ENCODE assay signal across 9 cellular contexts in genomic region chr13:21124853-21125252, GRCh38. TPM values are rescaled to one million over a fixed set of nuclear protein-coding genes. Genes with fewer than 3 reads are reported as not detected.
DNase-seq lines count a peak whose midpoint lies in the region; ATAC-seq and TF ChIP-seq lines count a peak whose summit lies in the region.
"Had no signal": no experiment of that assay in that cellular context is flagged by ENCODE, and none has a peak within 500 bp of the region (broad histone marks: within the 10 kb centered on the region; RNA-seq: fewer than 3 reads in every experiment).

No MANE protein-coding gene starts in this region.

- no peak for TF ChIP-seq POLR2A in sigmoid colon (IDR thresholded peaks at IDR 0.05)

- TF ChIP-seq EP300 in sigmoid colon (IDR thresholded peaks at IDR 0.05): no peak

- no peak for TF ChIP-seq CTCF in sigmoid colon (IDR thresholded peaks at IDR 0.05)

- 42 to 45% methylated on average over 7 of the region's 7 CpGs for WGBS in sigmoid colon, 2 donors

- no peaks in the 10 kb centered on the region for H3K27me3 ChIP-seq in sigmoid colon
- H3K27me3 ChIP-seq: ascending aorta had no signal

- ATAC-seq in HG03342 (IDR thresholded peaks at IDR 0.05; ENCODE audit: unreplicated experiment) (no peak), GM18520 (IDR thresholded peaks at IDR 0.05; ENCODE audit: unreplicated experiment) (no peak)

- no peaks in the 10 kb centered on the region for H3K4me1 ChIP-seq in sigmoid colon
- H3K4me1 ChIP-seq: ascending aorta had no signal

- H3K4me3 ChIP-seq in sigmoid colon: no peak overlapping the region
- H3K4me3 ChIP-seq: ascending aorta had no signal

- intact Hi-C loops in sigmoid colon (cut with DNase I): no loop called here

- DNase-seq in AG20443 (ENCODE audit: low spot score): peak; percentile 26
- DNase-seq in Kasumi-1 (lab: John Stamatoyannopoulos, UW): peak; percentile 14 to 39
- peak; percentile 73 for DNase-seq in RPMI8226
- DNase-seq in glomerular visceral epithelial cell (ENCODE audit: extremely low spot score): peak; percentile 96
- no peak for DNase-seq in sigmoid colon
- DNase-seq in activated T-cell treated with anti-CD3 and anti-CD28 coated beads, Interleukin-2, amount 50 U/mL, for 48 hours: no peak

- H3K27ac ChIP-seq in sigmoid colon: no peak overlapping the region
- H3K27ac ChIP-seq: ascending aorta had no signal

- H3K36me3 ChIP-seq in sigmoid colon: no peaks in the 10 kb centered on the region
- H3K36me3 ChIP-seq: ascending aorta had no signal

- no peaks in the 10 kb centered on the region for H3K9me3 ChIP-seq in sigmoid colon
- H3K9me3 ChIP-seq: ascending aorta had no signal

RNA-seq across cellular contexts. Expression of gene SAP18, which starts 15.1 kb away (rescaled TPM):
- 100 to 1,000 TPM in 1 of 4 donors, 10 to 100 TPM in 3; 60.9 to 114 (median 75.7) TPM for total RNA-seq in sigmoid colon
- 100 to 1,000 TPM in 2 of 3 donors, 10 to 100 TPM in 1; 61.7 to 108 (median 108) TPM for polyA plus RNA-seq in sigmoid colon

RNA-seq across cellular contexts. Expression of gene SKA3, which starts 51.5 kb away (rescaled TPM):
- total RNA-seq in sigmoid colon: under 1 TPM in 3 of 4 donors, not detected in 1; 0.33 to 0.95 (median 0.55) TPM
- 1 to 10 TPM in 2 of 3 donors, under 1 TPM in 1; 0.60 to 6.7 (median 2.5) TPM for polyA plus RNA-seq in sigmoid colon
- total RNA-seq: ascending aorta had no signal

RNA-seq across cellular contexts. Expression of gene MRPL57, which starts 51.6 kb away (rescaled TPM):
- total RNA-seq in sigmoid colon: 10 to 100 TPM; 25.8 to 51.0 (median 40.2) TPM
- polyA plus RNA-seq in sigmoid colon: 10 to 100 TPM; 21.0 to 24.5 (median 23.8) TPM

Comparison
In these comparisons a context has a peak if more than half of its experiments do, and no peak if none do; other contexts are left out.
1. DNase-seq: peak in AG20443 (single experiment), Kasumi-1 (2 of 2), RPMI8226 (single experiment) and glomerular visceral epithelial cell (single experiment); none in sigmoid colon (single experiment) and activated T-cell treated with anti-CD3 and anti-CD28 coated beads, Interleukin-2, amount 50 U/mL, for 48 hours (0 of 2).